8 cellular contexts compared by ENCODE assay signal in genomic region chr20:6768228-6769185, GRCh38. TPM values are rescaled to one million over a fixed set of nuclear protein-coding genes. Genes with fewer than 3 reads are reported as not detected.
DNase-seq lines count a peak whose midpoint lies in the region; ATAC-seq and TF ChIP-seq lines count a peak whose summit lies in the region.

No MANE protein-coding gene starts in this region.

- H3K27ac ChIP-seq in adrenal gland (peak overlapping the region in 2 of 5 donors; percentile 41 to 77), iPS DF 6.9 (ENCODE audit: low read length) (no peak overlapping the region)

- in situ Hi-C loops in G401 (cut with HindIII; ENCODE audit: low sequenced_read_pairs) = no loop called here

- no peak overlapping the region for H3K27ac Mint-ChIP-seq in activated naive CD4-positive, alpha-beta T cell treated with anti-CD3 and anti-CD28 coated beads, Interleukin-2, amount 10 ng/mL, durations not matched to agents 7 days and 5 days
- H3K27ac Mint-ChIP-seq in activated naive CD8-positive, alpha-beta T cell treated with anti-CD3 and anti-CD28 coated beads for 36 hours = no peak overlapping the region

- intact Hi-C loops in adrenal gland (cut with DNase I) = loop anchor here in 1 of 2 donors (10.0 kb wide), 1 partner anchor 134 kb away; no protein-coding TSS in a partner anchor

- 3 to 7% (median 4%) methylated on average over 30 to 70 of the region's 70 CpGs for WGBS in adrenal gland, 4 donors
- no CpG with 5 or more reads among the region's 70 CpGs for WGBS in iPS DF 6.9 (ENCODE audit: insufficient coverage, insufficient read length)

- peak overlapping the region; percentile 41 for H3K9ac ChIP-seq in skeletal muscle satellite cell (ENCODE audit: low read depth, low read length)

- H3K27me3 ChIP-seq in adrenal gland (peaks cover 8% of the 10 kb centered on the region), iPS DF 6.9 (ENCODE audit: control insufficient read depth, insufficient read depth, low read length) (peaks cover 12% of the 10 kb centered on the region; the same call in 1 of the 2 replicates), skeletal muscle satellite cell (ENCODE audit: control insufficient read depth, insufficient read depth, low read length) (peaks cover 63% of the 10 kb centered on the region)

- H3K4me1 ChIP-seq in adrenal gland (replicated peaks in 1 of 2) (peaks cover 0 to 10% of the 10 kb centered on the region in 2 donors), iPS DF 6.9 (ENCODE audit: control insufficient read depth, insufficient read depth, low read length) (peaks cover 5% of the 10 kb centered on the region), skeletal muscle satellite cell (ENCODE audit: control insufficient read depth, insufficient read depth, low read length) (peaks cover 15% of the 10 kb centered on the region)

- H3K4me3 ChIP-seq in AG04449 (ENCODE audit: low read depth, low read length) (peak overlapping the region; percentile 58), adrenal gland (peak overlapping the region in 3 of 4 donors; percentile 4 to 56 (median 55)), iPS DF 6.9 (ENCODE audit: low read length) (peak overlapping the region; percentile 88), skeletal muscle satellite cell (ENCODE audit: low read length) (peak overlapping the region; percentile 76)

- TF ChIP-seq CTCF in AG04449 (IDR thresholded peaks at IDR 0.05; ENCODE audit: insufficient read depth, low read length, missing control alignments) (no peak), adrenal gland (IDR thresholded peaks at IDR 0.05) (no peak)

- no peak for DNase-seq in AG04449 (ENCODE audit: low read depth, low spot score)
- DNase-seq in adrenal gland = peak in 4 of 7 donors; percentile 23 to 33 (median 26)
- DNase-seq in iPS DF 6.9 (ENCODE audit: low read depth, low spot score) = no peak
- DNase-seq in activated naive CD4-positive, alpha-beta T cell treated with anti-CD3 and anti-CD28 coated beads, Interleukin-2, amount 10 ng/mL, durations not matched to agents 7 days and 5 days = no peak
- DNase-seq in G401 (ENCODE audit: low spot score) = no peak
- DNase-seq in activated naive CD8-positive, alpha-beta T cell treated with anti-CD3 and anti-CD28 coated beads for 36 hours = no peak

- no peak overlapping the region for H3K4me3 Mint-ChIP-seq in activated naive CD4-positive, alpha-beta T cell treated with anti-CD3 and anti-CD28 coated beads, Interleukin-2, amount 10 ng/mL, durations not matched to agents 7 days and 5 days
- no peak overlapping the region for H3K4me3 Mint-ChIP-seq in activated naive CD8-positive, alpha-beta T cell treated with anti-CD3 and anti-CD28 coated beads for 36 hours

- CTCF ChIA-PET in AG04449 (lab: Yijun Ruan, JAX) = interaction anchor here (0.5 to 0.9 kb wide), 2 partner anchors 11 to 185 kb away, joined by 3 read pairs; no protein-coding TSS in a partner anchor
- CTCF ChIA-PET in activated naive CD4-positive, alpha-beta T cell treated with anti-CD3 and anti-CD28 coated beads, Interleukin-2, amount 10 ng/mL, durations not matched to agents 7 days and 5 days (lab: Charles Lee) = no interaction called here

- H3K36me3 Mint-ChIP-seq in activated naive CD4-positive, alpha-beta T cell treated with anti-CD3 and anti-CD28 coated beads, Interleukin-2, amount 10 ng/mL, durations not matched to agents 7 days and 5 days = no peaks in the 10 kb centered on the region
- H3K36me3 Mint-ChIP-seq in activated naive CD8-positive, alpha-beta T cell treated with anti-CD3 and anti-CD28 coated beads for 36 hours = no peaks in the 10 kb centered on the region

- ATAC-seq in GM21737 (IDR thresholded peaks at IDR 0.05; ENCODE audit: unreplicated experiment) = peak; percentile 15

- H3K4me1 Mint-ChIP-seq in activated naive CD4-positive, alpha-beta T cell treated with anti-CD3 and anti-CD28 coated beads, Interleukin-2, amount 10 ng/mL, durations not matched to agents 7 days and 5 days = no peaks in the 10 kb centered on the region
- H3K4me1 Mint-ChIP-seq in activated naive CD8-positive, alpha-beta T cell treated with anti-CD3 and anti-CD28 coated beads for 36 hours = no peaks in the 10 kb centered on the region

- no peaks in the 10 kb centered on the region for H3K9me3 Mint-ChIP-seq in activated naive CD4-positive, alpha-beta T cell treated with anti-CD3 and anti-CD28 coated beads, Interleukin-2, amount 10 ng/mL, durations not matched to agents 7 days and 5 days
- no peaks in the 10 kb centered on the region for H3K9me3 Mint-ChIP-seq in activated naive CD8-positive, alpha-beta T cell treated with anti-CD3 and anti-CD28 coated beads for 36 hours

- peaks cover 50% of the 10 kb centered on the region for H3K27me3 Mint-ChIP-seq in activated naive CD4-positive, alpha-beta T cell treated with anti-CD3 and anti-CD28 coated beads, Interleukin-2, amount 10 ng/mL, durations not matched to agents 7 days and 5 days
- H3K27me3 Mint-ChIP-seq in activated naive CD8-positive, alpha-beta T cell treated with anti-CD3 and anti-CD28 coated beads for 36 hours = peaks cover 79% of the 10 kb centered on the region

- H3K36me3 ChIP-seq in adrenal gland (replicated peaks in 1 of 2) = no peaks in the 10 kb centered on the region
- H3K36me3 ChIP-seq in iPS DF 6.9 (ENCODE audit: control insufficient read depth, insufficient read depth, low read length) = no peaks in the 10 kb centered on the region
- H3K36me3 ChIP-seq in skeletal muscle satellite cell (ENCODE audit: insufficient read depth, low read length) = no peaks in the 10 kb centered on the region

- TF ChIP-seq POLR2A in adrenal gland (IDR thresholded peaks at IDR 0.05) = no peak

- POLR2A ChIA-PET in AG04449 (lab: Yijun Ruan, JAX) = interaction anchor here (0.7 kb wide), 1 partner anchor 1298 kb away, joined by 4 read pairs; no protein-coding TSS in a partner anchor

- H3K4me2 ChIP-seq in skeletal muscle satellite cell (ENCODE audit: low read length) = peak overlapping the region; percentile 99

- H3K9me3 ChIP-seq in adrenal gland (replicated peaks in 1 of 3) = no peaks in the 10 kb centered on the region
- H3K9me3 ChIP-seq in iPS DF 6.9 (ENCODE audit: control insufficient read depth, insufficient read depth, low read length) = no peaks in the 10 kb centered on the region
- H3K9me3 ChIP-seq in skeletal muscle satellite cell (replicated peaks; ENCODE audit: low read length) = no peaks in the 10 kb centered on the region

RNA-seq across cellular contexts. Expression of gene BMP2, which starts 1.0 kb away (rescaled TPM):
- 1 to 10 TPM; 1.8 to 5.6 (median 2.6) TPM for total RNA-seq in adrenal gland
- polyA plus RNA-seq in adrenal gland = 1 to 10 TPM in 2 of 3 donors, under 1 TPM in 1; 0.80 to 1.9 (median 1.0) TPM
- total RNA-seq in skeletal muscle satellite cell (2012; rRNA removed) = 3.7 and 12.9 TPM in 2 replicates
- total RNA-seq in G401 (2014; rRNA removed; shearing (Covaris generic)) = not detected in 2 replicates
- total RNA-seq in activated naive CD8-positive, alpha-beta T cell treated with anti-CD3 and anti-CD28 coated beads for 36 hours = not detected

Comparison
In these comparisons a context has a peak if more than half of its experiments do, and no peak if none do; other contexts are left out.
1. DNase-seq: peak in adrenal gland (4 of 7); none in AG04449 (single experiment), iPS DF 6.9 (single experiment), activated naive CD4-positive, alpha-beta T cell treated with anti-CD3 and anti-CD28 coated beads, Interleukin-2, amount 10 ng/mL, durations not matched to agents 7 days and 5 days (single experiment), G401 (single experiment) and activated naive CD8-positive, alpha-beta T cell treated with anti-CD3 and anti-CD28 coated beads for 36 hours (single experiment).
2. Peak in every context shown above with its lines, with median percentiles within 50 percentile points of each other: H3K4me3 ChIP-seq.